1 cellular context compared by ENCODE assay signal in the genomic region with DNA sequence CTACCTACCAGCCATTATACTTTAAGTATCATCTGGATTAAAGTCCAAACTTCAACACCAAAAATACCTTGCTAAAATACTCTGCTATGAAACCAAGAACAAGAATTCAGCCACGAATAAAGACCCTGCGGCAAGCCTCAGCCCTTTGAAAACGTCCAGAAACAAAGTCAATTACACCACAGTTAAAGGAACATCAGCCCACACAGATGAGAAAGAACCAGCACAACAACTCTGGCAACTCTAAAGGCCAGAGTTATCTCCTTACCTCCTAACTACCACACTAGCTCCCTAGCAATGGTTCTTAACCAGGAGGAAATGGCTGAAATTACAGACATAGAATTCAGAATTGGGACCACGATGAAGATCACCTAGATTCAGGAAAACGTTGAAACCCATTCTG.
TF ChIP-seq lines count a peak whose summit lies in the region.

No MANE protein-coding gene starts in this region.

TF ChIP-seq in WTC11, 78 proteins besides CTCF, POLR2A, EP300 and RAD21 (continued from another document):
- no peak for TF ChIP-seq PRDM15 (CRISPR knock-in tag; IDR thresholded peaks at IDR 0.05)
